In genomic region chr13:78393286-78393685, GRCh38 we compare ENCODE assay signal across 1 cellular context.
TF ChIP-seq lines count a peak whose summit lies in the region.

No MANE protein-coding gene starts in this region.

TF ChIP-seq in GM23338, 12 proteins besides CTCF, POLR2A, EP300 and RAD21 (continued from another document):
- no peak for TF ChIP-seq REST (IDR thresholded peaks at IDR 0.05; ENCODE audit: unreplicated experiment)
- no peak for TF ChIP-seq POLR2AphosphoS5 (IDR thresholded peaks at IDR 0.05; ENCODE audit: low read depth)
- TF ChIP-seq CREB1 (CRISPR knock-in tag; IDR thresholded peaks at IDR 0.05; ENCODE audit: low read depth): no peak
- no peak for TF ChIP-seq ZNF331 (CRISPR knock-in tag; IDR thresholded peaks at IDR 0.05; ENCODE audit: low read depth)
- TF ChIP-seq STAT1 (IDR thresholded peaks at IDR 0.05; ENCODE audit: unreplicated experiment): no peak
TF ChIP-seq in GM23338: peak in this region for 0.
